Comparison of ENCODE assay signal across 15 cellular contexts in genomic region chr12:108835860-108836634, GRCh38. TPM values are rescaled to one million over a fixed set of nuclear protein-coding genes. Genes with fewer than 3 reads are reported as not detected.
DNase-seq lines count a peak whose midpoint lies in the region; ATAC-seq, FAIRE-seq and TF ChIP-seq lines count a peak whose summit lies in the region.
"Had no signal": no experiment of that assay in that cellular context is flagged by ENCODE, and none has a peak within 500 bp of the region (broad histone marks: within the 10 kb centered on the region; RNA-seq: fewer than 3 reads in every experiment).

No MANE protein-coding gene starts in this region.

- no peak for TF ChIP-seq CTCF in heart right ventricle (IDR thresholded peaks at IDR 0.05)
- TF ChIP-seq CTCF in astrocyte (IDR thresholded peaks at IDR 0.05; ENCODE audit: insufficient read depth, low read depth, low read length) = no peak
- TF ChIP-seq CTCF in natural killer cell (IDR thresholded peaks at IDR 0.05) = no peak

- no peak for DNase-seq in heart right ventricle
- DNase-seq in Right ventricle myocardium superior = no peak
- DNase-seq in astrocyte (ENCODE audit: low read depth) = no peak
- DNase-seq in natural killer cell = no peak
- DNase-seq in LoVo (ENCODE audit: low spot score) = no peak
- DNase-seq in putamen (ENCODE audit: low spot score) = no peak
- DNase-seq: NCI-H187 treated with DMSO at 0.1 percent for 48 hours had no signal

- intact Hi-C loops in heart right ventricle (cut with DNase I) (no loop called here), Right ventricle myocardium superior (cut with DNase I) (no loop called here), natural killer cell (cut with micrococcal nuclease) (loop anchor here (10.0 kb wide), 1 partner anchor 271 kb away; the partner anchor contains the start of genes ISCU and SART3)

- H3K36me3 Mint-ChIP-seq in astrocyte (ENCODE audit: low read depth, unreplicated experiment) = peaks cover 23% of the 10 kb centered on the region
- H3K36me3 Mint-ChIP-seq in natural killer cell = no peaks in the 10 kb centered on the region

- no peaks in the 10 kb centered on the region for H4K20me1 ChIP-seq in astrocyte (ENCODE audit: insufficient read depth, low read length)

- H3K4me3 Mint-ChIP-seq in astrocyte (ENCODE audit: unreplicated experiment) (no peak overlapping the region), natural killer cell (peak overlapping the region; percentile 36)

- H3K4me1 ChIP-seq in heart right ventricle (peaks cover 59 to 98% (median 93%) of the 10 kb centered on the region in 9 donors), astrocyte (ENCODE audit: insufficient read depth, low read length) (peaks cover 85% of the 10 kb centered on the region), urinary bladder (ENCODE audit: insufficient read depth) (peaks cover 4% of the 10 kb centered on the region)
- H3K4me1 ChIP-seq: HAP-1 had no signal

- peaks cover 83% of the 10 kb centered on the region for H3K4me1 Mint-ChIP-seq in astrocyte (ENCODE audit: low read depth, unreplicated experiment)
- peaks cover 85 to 88% of the 10 kb centered on the region in 2 donors for H3K4me1 Mint-ChIP-seq in natural killer cell

- FAIRE-seq in astrocyte (lab: Jason Lieb, UNC) = no peak

- H3K27ac Mint-ChIP-seq in astrocyte (ENCODE audit: unreplicated experiment) (peak overlapping the region; percentile 100), natural killer cell (peak overlapping the region; percentile 98 to 99)
- H3K27ac Mint-ChIP-seq: IgD-negative memory B cell had no signal

- H3K4me3 ChIP-seq in heart right ventricle (no peak overlapping the region), astrocyte (ENCODE audit: insufficient read depth, low read depth, low read length) (no peak overlapping the region), urinary bladder (ENCODE audit: low read depth, low read length) (no peak overlapping the region)
- H3K4me3 ChIP-seq: HAP-1 had no signal

- H2AFZ ChIP-seq in astrocyte (ENCODE audit: low read depth, low read length) = no peak overlapping the region

- ATAC-seq in heart right ventricle (no peak), Right ventricle myocardium superior (ENCODE audit: poor library complexity) (no peak), natural killer cell (no peak), GM19324 (IDR thresholded peaks at IDR 0.05; ENCODE audit: low FRiP score, unreplicated experiment) (no peak)

- H3K9ac ChIP-seq in astrocyte (ENCODE audit: low read length) = peak overlapping the region; percentile 33

- WGBS in heart right ventricle, 2 donors = 78 to 79% methylated on average over 7 of the region's 7 CpGs
- 83% methylated on average over 7 of the region's 7 CpGs for WGBS in urinary bladder

- H3K27me3 Mint-ChIP-seq in astrocyte (ENCODE audit: low read depth, unreplicated experiment) = no peaks in the 10 kb centered on the region
- H3K27me3 Mint-ChIP-seq in natural killer cell (ENCODE audit: low read depth in 2 of 2) = no peaks in the 10 kb centered on the region
- H3K27me3 Mint-ChIP-seq: IgD-negative memory B cell had no signal

- H3K27me3 ChIP-seq in heart right ventricle (no peaks in the 10 kb centered on the region), astrocyte (ENCODE audit: insufficient read depth, low read length) (no peaks in the 10 kb centered on the region)

- no peaks in the 10 kb centered on the region for H3K9me3 Mint-ChIP-seq in astrocyte (ENCODE audit: unreplicated experiment)
- no peaks in the 10 kb centered on the region for H3K9me3 Mint-ChIP-seq in natural killer cell
- H3K9me3 Mint-ChIP-seq: IgD-negative memory B cell had no signal

- H3K4me2 ChIP-seq in astrocyte (ENCODE audit: low read length) = no peak overlapping the region

- H3K79me2 ChIP-seq in astrocyte (ENCODE audit: insufficient read depth, low read length) = peaks cover 76% of the 10 kb centered on the region

- H3K9me3 ChIP-seq in heart right ventricle (no peaks in the 10 kb centered on the region), astrocyte (ENCODE audit: insufficient read depth, low read depth, low read length) (no peaks in the 10 kb centered on the region)
- H3K9me3 ChIP-seq: HAP-1 had no signal

- peaks cover 0 to 59% (median 12%) of the 10 kb centered on the region in 9 donors for H3K36me3 ChIP-seq in heart right ventricle
- H3K36me3 ChIP-seq in astrocyte (ENCODE audit: insufficient read depth, low read length) = peaks cover 29% of the 10 kb centered on the region
- H3K36me3 ChIP-seq in urinary bladder (ENCODE audit: insufficient read depth) = no peaks in the 10 kb centered on the region

- H3K27ac ChIP-seq in heart right ventricle (peak overlapping the region in 9 of 10 donors; percentile 26 to 96 (median 93)), astrocyte (ENCODE audit: low read depth, low read length) (peak overlapping the region; percentile 97), urinary bladder (ENCODE audit: low read depth) (peak overlapping the region; percentile 7)

RNA-seq across cellular contexts. Expression of gene SSH1, which starts 21.3 kb away (rescaled TPM):
- total RNA-seq in heart right ventricle (10 to 100 TPM; 28.4 to 48.7 (median 35.1) TPM), Right ventricle myocardium superior (26.3 TPM), astrocyte (64.6 and 75.9 TPM in 2 replicates), natural killer cell (10 to 100 TPM; 57.4 to 74.1 (median 66.6) TPM), urinary bladder (12.2 TPM)
- polyA plus RNA-seq in heart right ventricle (1 to 10 TPM; 4.2 to 7.5 TPM), urinary bladder (12.5 TPM)

RNA-seq across cellular contexts. Expression of gene DAO, which starts 43.8 kb away (rescaled TPM):
- total RNA-seq in heart right ventricle = not detected
- not detected for polyA plus RNA-seq in heart right ventricle
- not detected for total RNA-seq in Right ventricle myocardium superior
- total RNA-seq in astrocyte = not detected in 2 replicates
- not detected for total RNA-seq in natural killer cell
- not detected for total RNA-seq in urinary bladder
- polyA plus RNA-seq in urinary bladder = not detected
- total RNA-seq: activated CD8-positive, alpha-beta memory T cell treated with anti-CD3 and anti-CD28 coated beads for 36 hours; glomerular endothelial cell; T-helper 1 cell treated with Interleukin-12 subunit alpha and Interleukin-12 subunit beta and Interleukin-4 antibody, amounts not matched to agents 30 ng/mL and 1 ng/mL, for 36 hours had no signal
- polyA plus RNA-seq: BJ, IgD-negative memory B cell had no signal

Comparison
In these comparisons a context has a peak if more than half of its experiments do, and no peak if none do; other contexts are left out.
1. H3K27ac ChIP-seq: peak in every context shown above with its lines; median percentile 97 in astrocyte; 93 in heart right ventricle; 7 in urinary bladder.